In the genomic region with DNA sequence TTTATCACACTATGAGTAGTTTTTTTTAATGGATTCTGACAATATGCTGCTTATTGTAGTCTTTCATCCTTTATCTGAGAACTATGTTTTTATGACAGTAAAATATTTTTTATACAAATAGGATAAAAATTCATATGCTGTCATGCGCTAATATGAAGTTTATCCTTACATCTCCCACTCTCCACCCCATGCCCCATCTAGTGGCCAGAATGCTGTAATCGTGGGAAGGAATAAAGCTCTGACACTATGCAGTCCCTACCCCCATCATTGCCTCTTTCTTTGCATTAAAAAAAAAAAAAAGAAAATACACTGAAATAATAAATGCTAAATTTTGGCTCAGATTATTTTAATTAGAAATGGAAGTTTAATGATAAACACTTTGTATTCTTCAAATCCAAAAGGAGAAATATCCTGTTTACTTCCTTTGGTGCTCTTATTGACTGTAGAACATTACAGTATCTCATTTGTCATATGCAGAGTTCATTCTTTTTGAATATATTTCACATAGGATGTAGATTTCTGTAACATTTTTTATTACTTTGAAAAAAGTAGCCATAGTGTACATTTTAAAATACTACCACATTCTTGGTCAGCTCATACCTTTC, we compare ENCODE assay signal across 9 cellular contexts.
DNase-seq lines count a peak whose midpoint lies in the region; ATAC-seq and TF ChIP-seq lines count a peak whose summit lies in the region.
"Had no signal": no experiment of that assay in that cellular context is flagged by ENCODE, and none has a peak within 500 bp of the region (broad histone marks: within the 10 kb centered on the region; RNA-seq: fewer than 3 reads in every experiment).

No MANE protein-coding gene starts in this region.

- no peak overlapping the region for H3K27ac ChIP-seq in fibroblast of lung (ENCODE audit: insufficient read depth, low read length)

- no peaks in the 10 kb centered on the region for H3K4me1 ChIP-seq in fibroblast of lung (ENCODE audit: control insufficient read depth, extremely low read depth, insufficient read depth, low read length)

- DNase-seq in GM03348 (ENCODE audit: low spot score) (peak; percentile 27), NCI-H460 (ENCODE audit: extremely low read depth, low read depth) (peak; percentile 49), fibroblast of lung (ENCODE audit: low read depth in 2 of 2) (peak; percentile 21 to 68), pons (ENCODE audit: low spot score) (peak; percentile 53), NCI-H2196 treated with DMSO at 0.1 percent for 48 hours (lab: John Stamatoyannopoulos, UW; ENCODE audit: unreplicated experiment) (no peak), NCI-H128 (lab: John Stamatoyannopoulos, UW; ENCODE audit: unreplicated experiment) (no peak)

- no peaks in the 10 kb centered on the region for H3K9me3 ChIP-seq in fibroblast of lung (ENCODE audit: control insufficient read depth, insufficient read depth, low read depth, low read length)

- no peak for ATAC-seq in HG02840 (IDR thresholded peaks at IDR 0.05; ENCODE audit: low FRiP score, unreplicated experiment)
- no peak for ATAC-seq in HG03565 (IDR thresholded peaks at IDR 0.05; ENCODE audit: unreplicated experiment)
- ATAC-seq: K562 had no signal

- no peaks in the 10 kb centered on the region for H3K36me3 ChIP-seq in fibroblast of lung (ENCODE audit: control insufficient read depth, insufficient read depth, low read length)

- H3K9ac ChIP-seq in fibroblast of lung (ENCODE audit: insufficient read depth, low read length): no peak overlapping the region

- no peak overlapping the region for H3K4me2 ChIP-seq in fibroblast of lung (ENCODE audit: extremely low read depth, insufficient read depth, low read length)

- H2AFZ ChIP-seq in fibroblast of lung (ENCODE audit: low read length): no peak overlapping the region

- H3K79me2 ChIP-seq in fibroblast of lung (ENCODE audit: control insufficient read depth, insufficient read depth, low read length): no peaks in the 10 kb centered on the region

- TF ChIP-seq CTCF in fibroblast of lung (conservative IDR thresholded peaks at IDR 0.05 in 1 of 2, IDR thresholded peaks at IDR 0.05 in 1 of 2; ENCODE audit: low read depth in 1 of 2, low read length in 2 of 2): peak; percentile 89 to 92

- H3K4me3 ChIP-seq in fibroblast of lung (replicated peaks in 1 of 4; ENCODE audit: control extremely low read depth in 1 of 4, insufficient read depth in 1 of 4, low read depth in 3 of 4, low read length in 4 of 4): no peak overlapping the region
- H3K4me3 ChIP-seq: K562 had no signal

- H3K27me3 ChIP-seq in fibroblast of lung (ENCODE audit: control insufficient read depth, insufficient read depth, low read length): no peaks in the 10 kb centered on the region

- no peaks in the 10 kb centered on the region for H4K20me1 ChIP-seq in fibroblast of lung (ENCODE audit: control insufficient read depth, extremely low read depth, insufficient read depth, low read length)

Comparison
In these comparisons a context has a peak if more than half of its experiments do, and no peak if none do; other contexts are left out.
1. DNase-seq: peak in GM03348 (single experiment), NCI-H460 (single experiment), fibroblast of lung (2 of 2) and pons (single experiment); none in NCI-H2196 treated with DMSO at 0.1 percent for 48 hours (single experiment) and NCI-H128 (single experiment).